15 cellular contexts compared by ENCODE assay signal in the genomic region with DNA sequence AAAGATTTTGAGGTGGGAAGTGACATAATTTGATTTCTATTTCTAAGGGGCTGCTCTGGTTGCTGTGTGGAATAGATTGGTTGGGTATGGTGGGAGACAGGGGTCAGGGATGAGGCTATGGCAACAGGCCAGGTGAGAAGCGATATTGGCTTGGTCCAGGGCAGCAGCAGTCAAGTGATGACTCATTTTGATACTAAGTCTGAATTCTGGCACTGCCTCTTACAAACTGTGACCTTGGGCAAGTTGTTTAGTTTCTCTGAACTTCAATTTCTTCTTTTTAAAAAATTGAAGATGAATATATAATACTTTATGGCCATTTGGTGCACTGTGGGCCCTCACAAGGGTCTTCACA. TPM values are rescaled to one million over a fixed set of nuclear protein-coding genes. Genes with fewer than 3 reads are reported as not detected.
DNase-seq lines count a peak whose midpoint lies in the region; ATAC-seq and TF ChIP-seq lines count a peak whose summit lies in the region.
"Had no signal": no experiment of that assay in that cellular context is flagged by ENCODE, and none has a peak within 500 bp of the region (broad histone marks: within the 10 kb centered on the region; RNA-seq: fewer than 3 reads in every experiment).

No MANE protein-coding gene starts in this region.

- no peaks in the 10 kb centered on the region for H3K9me2 ChIP-seq in neural cell (ENCODE audit: insufficient read depth, low read length)

- H3K27ac ChIP-seq in esophagus muscularis mucosa (replicated peaks in 1 of 4) (peak overlapping the region in 3 of 4 donors; percentile 51 to 69 (median 57)), neural cell (ENCODE audit: low read length) (peak overlapping the region; percentile 83), uterus (peak overlapping the region; percentile 26 to 49)
- H3K27ac ChIP-seq: 22Rv1; BLaER1 treated with 17β-estradiol and CSF1 and Interleukin-3, amounts not matched to agents 10 nM and 100 nM; SJCRH30 had no signal

- H3K79me2 ChIP-seq in neural cell (replicated peaks; ENCODE audit: insufficient read depth, low read length), result no peaks in the 10 kb centered on the region

- H2AFZ ChIP-seq in neural cell (ENCODE audit: low read depth, low read length), result no peak overlapping the region

- H4K20me1 ChIP-seq in neural cell (ENCODE audit: insufficient read depth), result no peaks in the 10 kb centered on the region
- H4K20me1 ChIP-seq: BLaER1 treated with 17β-estradiol and CSF1 and Interleukin-3, amounts not matched to agents 10 nM and 100 nM had no signal

- no peaks in the 10 kb centered on the region for H3K4me1 ChIP-seq in esophagus muscularis mucosa
- no peaks in the 10 kb centered on the region for H3K4me1 ChIP-seq in uterus
- H3K4me1 ChIP-seq: SJCRH30 had no signal

- H3F3A ChIP-seq in neural cell (ENCODE audit: insufficient read depth, low read length, poor library complexity, severe bottlenecking), result no peaks in the 10 kb centered on the region

- H3K4me3 ChIP-seq in esophagus muscularis mucosa, result no peak overlapping the region
- H3K4me3 ChIP-seq in neural cell (ENCODE audit: low read length), result no peak overlapping the region
- no peak overlapping the region for H3K4me3 ChIP-seq in uterus
- H3K4me3 ChIP-seq in H7 (ENCODE audit: insufficient read depth, low read depth, low read length), result no peak overlapping the region
- H3K4me3 ChIP-seq: BLaER1 treated with 17β-estradiol and CSF1 and Interleukin-3, amounts not matched to agents 10 nM and 100 nM; SJCRH30 had no signal

- peak; percentile 60 for DNase-seq in DMS 273 (lab: John Stamatoyannopoulos, UW; ENCODE audit: unreplicated experiment)
- no peak for DNase-seq in DMS 273 treated with DMSO at 0.1 percent for 48 hours (lab: John Stamatoyannopoulos, UW)
- DNase-seq in esophagus muscularis mucosa (ENCODE audit: extremely low spot score), result no peak
- peak; percentile 26 to 53 for DNase-seq in uterus
- no peak for DNase-seq in H7
- DNase-seq: NCI-H1436 treated with DMSO at 0.1 percent for 48 hours, NCI-H2081, NCI-H2227 treated with DMSO at 0.1 percent for 48 hours, NCI-H69, SJCRH30 had no signal

- no peak overlapping the region for H3K9ac ChIP-seq in neural cell (ENCODE audit: low read length)
- H3K9ac ChIP-seq: BLaER1 treated with 17β-estradiol and CSF1 and Interleukin-3, amounts not matched to agents 10 nM and 100 nM had no signal

- H3K9me3 ChIP-seq in esophagus muscularis mucosa, result peaks cover 0 to 6% (median 0%) of the 10 kb centered on the region in 4 donors
- H3K9me3 ChIP-seq in neural cell (ENCODE audit: low read length), result no peaks in the 10 kb centered on the region
- no peaks in the 10 kb centered on the region for H3K9me3 ChIP-seq in uterus
- H3K9me3 ChIP-seq: BLaER1 treated with 17β-estradiol and CSF1 and Interleukin-3, amounts not matched to agents 10 nM and 100 nM; SJCRH30 had no signal

- TF ChIP-seq CTCF in esophagus muscularis mucosa (IDR thresholded peaks at IDR 0.05) (no peak), neural cell (IDR thresholded peaks at IDR 0.05; ENCODE audit: poor library complexity, severe bottlenecking) (no peak), uterus (IDR thresholded peaks at IDR 0.05) (no peak)

- ATAC-seq in SK-N-SH treated with all-trans-retinoic acid at 6 μM for 48 hours (no peak), GM19455 (IDR thresholded peaks at IDR 0.05; ENCODE audit: unreplicated experiment) (no peak)

- TF ChIP-seq RAD21 in neural cell (conservative IDR thresholded peaks at IDR 0.05), result no peak

- no peak for TF ChIP-seq POLR2A in esophagus muscularis mucosa (IDR thresholded peaks at IDR 0.05; ENCODE audit: low read depth)
- TF ChIP-seq POLR2A in uterus (IDR thresholded peaks at IDR 0.05), result no peak

- no peak for TF ChIP-seq EP300 in esophagus muscularis mucosa (IDR thresholded peaks at IDR 0.05)
- TF ChIP-seq EP300 in neural cell (conservative IDR thresholded peaks at IDR 0.05; ENCODE audit: poor library complexity, severe bottlenecking), result no peak

- no peak overlapping the region for H3K4me2 ChIP-seq in neural cell (ENCODE audit: low read length)

- intact Hi-C loops in esophagus muscularis mucosa (cut with DNase I) (no loop called here), uterus (cut with DNase I; ENCODE audit: low total_unique reads) (no loop called here)

- H3K36me3 ChIP-seq in esophagus muscularis mucosa (no peaks in the 10 kb centered on the region), neural cell (ENCODE audit: insufficient read depth, low read length) (no peaks in the 10 kb centered on the region), uterus (no peaks in the 10 kb centered on the region), H7 (replicated peaks; ENCODE audit: control insufficient read depth, insufficient read depth, low read length) (no peaks in the 10 kb centered on the region)
- H3K36me3 ChIP-seq: BLaER1 treated with 17β-estradiol and CSF1 and Interleukin-3, amounts not matched to agents 10 nM and 100 nM; SJCRH30 had no signal

- 80% methylated on average over 1 of the region's 1 CpG for WGBS in esophagus muscularis mucosa

- H3K27me3 ChIP-seq in esophagus muscularis mucosa (no peaks in the 10 kb centered on the region), neural cell (ENCODE audit: insufficient read depth, low read depth, low read length) (no peaks in the 10 kb centered on the region), uterus (no peaks in the 10 kb centered on the region), H7 (ENCODE audit: control insufficient read depth, insufficient read depth, low read length) (no peaks in the 10 kb centered on the region)
- H3K27me3 ChIP-seq: BLaER1 treated with 17β-estradiol and CSF1 and Interleukin-3, amounts not matched to agents 10 nM and 100 nM; SJCRH30 had no signal

TF ChIP-seq in neural cell, 6 proteins besides CTCF, POLR2A, EP300 and RAD21 (continues in another document):
- TF ChIP-seq POLR2AphosphoS5 (IDR thresholded peaks at IDR 0.05) (no peak), REST (IDR thresholded peaks at IDR 0.05; ENCODE audit: borderline replicate concordance) (no peak), EZH2 (IDR thresholded peaks at IDR 0.05; ENCODE audit: borderline replicate concordance, insufficient read depth, low read length, poor library complexity, severe bottlenecking) (no peak), TAF1 (IDR thresholded peaks at IDR 0.05; ENCODE audit: low read depth) (no peak), SMC3 (conservative IDR thresholded peaks at IDR 0.05; ENCODE audit: poor library complexity) (no peak)

TF ChIP-seq in SK-N-SH treated with all-trans-retinoic acid at 6 μM for 48 hours, 23 proteins besides CTCF, POLR2A, EP300 and RAD21 (continues in another document):
- TF ChIP-seq TOX (CRISPR knock-in tag; IDR thresholded peaks at IDR 0.05; ENCODE audit: borderline replicate concordance), result no peak
- TF ChIP-seq SNAI2 (CRISPR knock-in tag; IDR thresholded peaks at IDR 0.05), result no peak
- TF ChIP-seq ZFP3 (CRISPR knock-in tag; IDR thresholded peaks at IDR 0.05), result no peak
- no peak for TF ChIP-seq ZNF8 (CRISPR knock-in tag; IDR thresholded peaks at IDR 0.05)
- TF ChIP-seq CSRNP3 (CRISPR knock-in tag; IDR thresholded peaks at IDR 0.05), result no peak
- no peak for TF ChIP-seq TCF4 (CRISPR knock-in tag; IDR thresholded peaks at IDR 0.05; ENCODE audit: borderline replicate concordance)
- no peak for TF ChIP-seq ISL1 (CRISPR knock-in tag; IDR thresholded peaks at IDR 0.05)
- TF ChIP-seq CSDC2 (CRISPR knock-in tag; IDR thresholded peaks at IDR 0.05), result no peak
- TF ChIP-seq, protein P1, sequence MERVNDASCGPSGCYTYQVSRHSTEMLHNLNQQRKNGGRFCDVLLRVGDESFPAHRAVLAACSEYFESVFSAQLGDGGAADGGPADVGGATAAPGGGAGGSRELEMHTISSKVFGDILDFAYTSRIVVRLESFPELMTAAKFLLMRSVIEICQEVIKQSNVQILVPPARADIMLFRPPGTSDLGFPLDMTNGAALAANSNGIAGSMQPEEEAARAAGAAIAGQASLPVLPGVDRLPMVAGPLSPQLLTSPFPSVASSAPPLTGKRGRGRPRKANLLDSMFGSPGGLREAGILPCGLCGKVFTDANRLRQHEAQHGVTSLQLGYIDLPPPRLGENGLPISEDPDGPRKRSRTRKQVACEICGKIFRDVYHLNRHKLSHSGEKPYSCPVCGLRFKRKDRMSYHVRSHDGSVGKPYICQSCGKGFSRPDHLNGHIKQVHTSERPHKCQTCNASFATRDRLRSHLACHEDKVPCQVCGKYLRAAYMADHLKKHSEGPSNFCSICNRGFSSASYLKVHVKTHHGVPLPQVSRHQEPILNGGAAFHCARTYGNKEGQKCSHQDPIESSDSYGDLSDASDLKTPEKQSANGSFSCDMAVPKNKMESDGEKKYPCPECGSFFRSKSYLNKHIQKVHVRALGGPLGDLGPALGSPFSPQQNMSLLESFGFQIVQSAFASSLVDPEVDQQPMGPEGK (CRISPR knock-in tag; IDR thresholded peaks at IDR 0.05; ENCODE audit: borderline replicate concordance), result no peak
- TF ChIP-seq GLIS3 (CRISPR knock-in tag; IDR thresholded peaks at IDR 0.05), result no peak

RNA-seq across cellular contexts. Expression of gene CLSTN2, which starts 40.4 kb away (rescaled TPM):
- total RNA-seq in esophagus muscularis mucosa (1 to 10 TPM; 3.7 to 9.5 (median 7.4) TPM), uterus (10 to 100 TPM in 3 of 4 donors, 1 to 10 TPM in 1; 4.7 to 32.2 (median 19.2) TPM)
- 10.7 and 12.3 TPM in 2 replicates for polyA plus RNA-seq in neural cell
- 64.5 and 86.5 TPM in 2 replicates for polyA minus RNA-seq in neural cell
- 0.10 and 0.15 TPM in 2 replicates for total RNA-seq in H7 (2014; rRNA removed; shearing (Covaris generic))

Comparison
In these comparisons a context has a peak if more than half of its experiments do, and no peak if none do; other contexts are left out.
1. DNase-seq: peak in DMS 273 (single experiment) and uterus (2 of 2); none in DMS 273 treated with DMSO at 0.1 percent for 48 hours (single experiment), esophagus muscularis mucosa (single experiment) and H7 (single experiment).
2. Peak in every context shown above with its lines, with median percentiles within 50 percentile points of each other: H3K27ac ChIP-seq.